In genomic region chr1:47313915-47314664, GRCh38 we compare ENCODE assay signal across 1 cellular context.
TF ChIP-seq lines count a peak whose summit lies in the region.

Gene STIL, minus strand, starts transcription at chr1:47314147. Its CDS starts 3,828 bp downstream, at chr1:47310319.

TF ChIP-seq in K562, 482 proteins besides CTCF, POLR2A, EP300 and RAD21 (continued from another document and continues in another):
- TF ChIP-seq, protein P1, sequence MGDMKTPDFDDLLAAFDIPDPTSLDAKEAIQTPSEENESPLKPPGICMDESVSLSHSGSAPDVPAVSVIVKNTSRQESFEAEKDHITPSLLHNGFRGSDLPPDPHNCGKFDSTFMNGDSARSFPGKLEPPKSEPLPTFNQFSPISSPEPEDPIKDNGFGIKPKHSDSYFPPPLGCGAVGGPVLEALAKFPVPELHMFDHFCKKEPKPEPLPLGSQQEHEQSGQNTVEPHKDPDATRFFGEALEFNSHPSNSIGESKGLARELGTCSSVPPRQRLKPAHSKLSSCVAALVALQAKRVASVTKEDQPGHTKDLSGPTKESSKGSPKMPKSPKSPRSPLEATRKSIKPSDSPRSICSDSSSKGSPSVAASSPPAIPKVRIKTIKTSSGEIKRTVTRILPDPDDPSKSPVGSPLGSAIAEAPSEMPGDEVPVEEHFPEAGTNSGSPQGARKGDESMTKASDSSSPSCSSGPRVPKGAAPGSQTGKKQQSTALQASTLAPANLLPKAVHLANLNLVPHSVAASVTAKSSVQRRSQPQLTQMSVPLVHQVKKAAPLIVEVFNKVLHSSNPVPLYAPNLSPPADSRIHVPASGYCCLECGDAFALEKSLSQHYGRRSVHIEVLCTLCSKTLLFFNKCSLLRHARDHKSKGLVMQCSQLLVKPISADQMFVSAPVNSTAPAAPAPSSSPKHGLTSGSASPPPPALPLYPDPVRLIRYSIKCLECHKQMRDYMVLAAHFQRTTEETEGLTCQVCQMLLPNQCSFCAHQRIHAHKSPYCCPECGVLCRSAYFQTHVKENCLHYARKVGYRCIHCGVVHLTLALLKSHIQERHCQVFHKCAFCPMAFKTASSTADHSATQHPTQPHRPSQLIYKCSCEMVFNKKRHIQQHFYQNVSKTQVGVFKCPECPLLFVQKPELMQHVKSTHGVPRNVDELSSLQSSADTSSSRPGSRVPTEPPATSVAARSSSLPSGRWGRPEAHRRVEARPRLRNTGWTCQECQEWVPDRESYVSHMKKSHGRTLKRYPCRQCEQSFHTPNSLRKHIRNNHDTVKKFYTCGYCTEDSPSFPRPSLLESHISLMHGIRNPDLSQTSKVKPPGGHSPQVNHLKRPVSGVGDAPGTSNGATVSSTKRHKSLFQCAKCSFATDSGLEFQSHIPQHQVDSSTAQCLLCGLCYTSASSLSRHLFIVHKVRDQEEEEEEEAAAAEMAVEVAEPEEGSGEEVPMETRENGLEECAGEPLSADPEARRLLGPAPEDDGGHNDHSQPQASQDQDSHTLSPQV (IDR thresholded peaks at IDR 0.05): no peak
- TF ChIP-seq LARP7 (IDR thresholded peaks at IDR 0.05) (no peak), ZNF282 (CRISPR knock-in tag; IDR thresholded peaks at IDR 0.05) (no peak), SREBF2 (CRISPR knock-in tag; IDR thresholded peaks at IDR 0.05) (no peak), MBD2 (IDR thresholded peaks at IDR 0.05; ENCODE audit: borderline replicate concordance, low read depth) (peak; percentile 96), ETS2 (tag; IDR thresholded peaks at IDR 0.05; ENCODE audit: borderline replicate concordance, poor library complexity, severe bottlenecking) (no peak), ATF1 (CRISPR knock-in tag; IDR thresholded peaks at IDR 0.05) (0 out of 2 replicates have a peak, but pooled peaks have one; percentile 51), ATF1 (tag; IDR thresholded peaks at IDR 0.05) (peak; percentile 98), ZNF76 (CRISPR knock-in tag; IDR thresholded peaks at IDR 0.05; ENCODE audit: borderline replicate concordance) (no peak), KAT8 (IDR thresholded peaks at IDR 0.05; ENCODE audit: low read depth) (no peak), TAF9B (IDR thresholded peaks at IDR 0.05; ENCODE audit: partially characterized antibody) (peak; percentile 79), MTA3 (IDR thresholded peaks at IDR 0.05; ENCODE audit: borderline replicate concordance) (peak; percentile 71; the same call in 1 of the 2 replicates), NFE2L1 (tag; IDR thresholded peaks at IDR 0.05; ENCODE audit: borderline replicate concordance, low read depth) (no peak), RBM39 (optimal IDR thresholded peaks at IDR 0.05; ENCODE audit: low read depth, low read length) (no peak), ELF4 (CRISPR knock-in tag; IDR thresholded peaks at IDR 0.05) (peak; percentile 51; the same call in 1 of the 2 replicates), ZNF431 (CRISPR knock-in tag; IDR thresholded peaks at IDR 0.05) (peak; percentile 57), MCM5 (IDR thresholded peaks at IDR 0.05; ENCODE audit: low read depth) (no peak), MYC (IDR thresholded peaks at IDR 0.05; ENCODE audit: low read depth, low read length) (peak; percentile 81), MYC (CRISPR knock-in tag; IDR thresholded peaks at IDR 0.05; ENCODE audit: borderline replicate concordance, low read depth) (peak; percentile 59; the same call in 1 of the 2 replicates), NELFE (IDR thresholded peaks at IDR 0.05; ENCODE audit: insufficient read depth, insufficient read length) (no peak), CBX2 (IDR thresholded peaks at IDR 0.05; ENCODE audit: insufficient read depth, low read length, poor library complexity, severe bottlenecking) (no peak), ZNF766 (CRISPR knock-in tag; conservative IDR thresholded peaks at IDR 0.05) (no peak), NFIX (CRISPR knock-in tag; IDR thresholded peaks at IDR 0.05; ENCODE audit: low read depth) (no peak), BRF1 (IDR thresholded peaks at IDR 0.05; ENCODE audit: borderline replicate concordance, extremely low read depth, insufficient read length) (no peak), NR2C2 (CRISPR knock-in tag; IDR thresholded peaks at IDR 0.05) (0 out of 2 replicates have a peak, but pooled peaks have one; percentile 7), NR2C2 (tag; IDR thresholded peaks at IDR 0.05) (peak; percentile 97), ATF4 (CRISPR knock-in tag; IDR thresholded peaks at IDR 0.05) (0 out of 2 replicates have a peak, but pooled peaks have one; percentile 25), SIN3B (IDR thresholded peaks at IDR 0.05; ENCODE audit: low read depth) (peak; percentile 89), TCF7 (IDR thresholded peaks at IDR 0.05; ENCODE audit: borderline replicate concordance) (no peak), ZNF644 (tag; IDR thresholded peaks at IDR 0.05; ENCODE audit: low read depth) (no peak), KLF16 (IDR thresholded peaks at IDR 0.05) (no peak), TAL1 (IDR thresholded peaks at IDR 0.05) (no peak), E2F8 (IDR thresholded peaks at IDR 0.05; ENCODE audit: low read depth, partially characterized antibody) (peak; percentile 92), TARDBP (IDR thresholded peaks at IDR 0.05) (no peak; the same call in 1 of the 2 replicates), HDAC3 (IDR thresholded peaks at IDR 0.05; ENCODE audit: borderline replicate concordance, partially characterized antibody) (no peak), ZNF778 (CRISPR knock-in tag; IDR thresholded peaks at IDR 0.05) (no peak), HDAC1 (IDR thresholded peaks at IDR 0.05) (peak in 1 of 2 experiments; percentile 99; a peak in 2 of 4 replicates), RBM22 (IDR thresholded peaks at IDR 0.05; ENCODE audit: low read depth, low read length, poor library complexity, severe bottlenecking) (no peak), NR2F6 (CRISPR knock-in tag; IDR thresholded peaks at IDR 0.05) (peak; percentile 72; the same call in 1 of the 2 replicates), NFE2 (IDR thresholded peaks at IDR 0.05; ENCODE audit: low read depth) (no peak), SP1 (CRISPR knock-in tag; IDR thresholded peaks at IDR 0.05) (peak; percentile 79), RCOR1 (IDR thresholded peaks at IDR 0.05; ENCODE audit: borderline replicate concordance in 1 of 2, low read depth in 2 of 2, low read length in 2 of 2) (peak in 1 of 2 experiments; percentile 50; a peak in 2 of 4 replicates), CREM (IDR thresholded peaks at IDR 0.05; ENCODE audit: low read depth) (peak; percentile 92)
- TF ChIP-seq, protein P2, sequence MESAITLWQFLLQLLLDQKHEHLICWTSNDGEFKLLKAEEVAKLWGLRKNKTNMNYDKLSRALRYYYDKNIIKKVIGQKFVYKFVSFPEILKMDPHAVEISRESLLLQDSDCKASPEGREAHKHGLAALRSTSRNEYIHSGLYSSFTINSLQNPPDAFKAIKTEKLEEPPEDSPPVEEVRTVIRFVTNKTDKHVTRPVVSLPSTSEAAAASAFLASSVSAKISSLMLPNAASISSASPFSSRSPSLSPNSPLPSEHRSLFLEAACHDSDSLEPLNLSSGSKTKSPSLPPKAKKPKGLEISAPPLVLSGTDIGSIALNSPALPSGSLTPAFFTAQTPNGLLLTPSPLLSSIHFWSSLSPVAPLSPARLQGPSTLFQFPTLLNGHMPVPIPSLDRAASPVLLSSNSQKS (CRISPR knock-in tag; IDR thresholded peaks at IDR 0.05): no peak
- TF ChIP-seq, protein P3, sequence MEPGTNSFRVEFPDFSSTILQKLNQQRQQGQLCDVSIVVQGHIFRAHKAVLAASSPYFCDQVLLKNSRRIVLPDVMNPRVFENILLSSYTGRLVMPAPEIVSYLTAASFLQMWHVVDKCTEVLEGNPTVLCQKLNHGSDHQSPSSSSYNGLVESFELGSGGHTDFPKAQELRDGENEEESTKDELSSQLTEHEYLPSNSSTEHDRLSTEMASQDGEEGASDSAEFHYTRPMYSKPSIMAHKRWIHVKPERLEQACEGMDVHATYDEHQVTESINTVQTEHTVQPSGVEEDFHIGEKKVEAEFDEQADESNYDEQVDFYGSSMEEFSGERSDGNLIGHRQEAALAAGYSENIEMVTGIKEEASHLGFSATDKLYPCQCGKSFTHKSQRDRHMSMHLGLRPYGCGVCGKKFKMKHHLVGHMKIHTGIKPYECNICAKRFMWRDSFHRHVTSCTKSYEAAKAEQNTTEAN (CRISPR knock-in tag; IDR thresholded peaks at IDR 0.05): no peak
- TF ChIP-seq, protein P4, sequence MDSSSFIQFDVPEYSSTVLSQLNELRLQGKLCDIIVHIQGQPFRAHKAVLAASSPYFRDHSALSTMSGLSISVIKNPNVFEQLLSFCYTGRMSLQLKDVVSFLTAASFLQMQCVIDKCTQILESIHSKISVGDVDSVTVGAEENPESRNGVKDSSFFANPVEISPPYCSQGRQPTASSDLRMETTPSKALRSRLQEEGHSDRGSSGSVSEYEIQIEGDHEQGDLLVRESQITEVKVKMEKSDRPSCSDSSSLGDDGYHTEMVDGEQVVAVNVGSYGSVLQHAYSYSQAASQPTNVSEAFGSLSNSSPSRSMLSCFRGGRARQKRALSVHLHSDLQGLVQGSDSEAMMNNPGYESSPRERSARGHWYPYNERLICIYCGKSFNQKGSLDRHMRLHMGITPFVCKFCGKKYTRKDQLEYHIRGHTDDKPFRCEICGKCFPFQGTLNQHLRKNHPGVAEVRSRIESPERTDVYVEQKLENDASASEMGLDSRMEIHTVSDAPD (CRISPR knock-in tag; IDR thresholded peaks at IDR 0.05): no peak
- TF ChIP-seq, protein P5, sequence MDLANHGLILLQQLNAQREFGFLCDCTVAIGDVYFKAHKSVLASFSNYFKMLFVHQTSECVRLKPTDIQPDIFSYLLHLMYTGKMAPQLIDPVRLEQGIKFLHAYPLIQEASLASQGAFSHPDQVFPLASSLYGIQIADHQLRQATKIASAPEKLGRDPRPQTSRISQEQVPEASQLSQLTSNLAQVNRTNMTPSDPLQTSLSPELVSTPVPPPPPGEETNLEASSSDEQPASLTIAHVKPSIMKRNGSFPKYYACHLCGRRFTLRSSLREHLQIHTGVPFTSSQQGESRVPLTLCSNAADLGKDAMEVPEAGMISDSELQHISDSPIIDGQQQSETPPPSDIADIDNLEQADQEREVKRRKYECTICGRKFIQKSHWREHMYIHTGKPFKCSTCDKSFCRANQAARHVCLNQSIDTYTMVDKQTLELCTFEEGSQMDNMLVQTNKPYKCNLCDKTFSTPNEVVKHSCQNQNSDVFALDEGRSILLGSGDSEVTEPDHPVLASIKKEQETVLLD (IDR thresholded peaks at IDR 0.05): peak; percentile 54; the same call in 1 of the 2 replicates
- TF ChIP-seq, protein P6, sequence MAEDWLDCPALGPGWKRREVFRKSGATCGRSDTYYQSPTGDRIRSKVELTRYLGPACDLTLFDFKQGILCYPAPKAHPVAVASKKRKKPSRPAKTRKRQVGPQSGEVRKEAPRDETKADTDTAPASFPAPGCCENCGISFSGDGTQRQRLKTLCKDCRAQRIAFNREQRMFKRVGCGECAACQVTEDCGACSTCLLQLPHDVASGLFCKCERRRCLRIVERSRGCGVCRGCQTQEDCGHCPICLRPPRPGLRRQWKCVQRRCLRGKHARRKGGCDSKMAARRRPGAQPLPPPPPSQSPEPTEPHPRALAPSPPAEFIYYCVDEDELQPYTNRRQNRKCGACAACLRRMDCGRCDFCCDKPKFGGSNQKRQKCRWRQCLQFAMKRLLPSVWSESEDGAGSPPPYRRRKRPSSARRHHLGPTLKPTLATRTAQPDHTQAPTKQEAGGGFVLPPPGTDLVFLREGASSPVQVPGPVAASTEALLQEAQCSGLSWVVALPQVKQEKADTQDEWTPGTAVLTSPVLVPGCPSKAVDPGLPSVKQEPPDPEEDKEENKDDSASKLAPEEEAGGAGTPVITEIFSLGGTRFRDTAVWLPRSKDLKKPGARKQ (CRISPR knock-in tag; IDR thresholded peaks at IDR 0.05): no peak
- TF ChIP-seq, protein P7, sequence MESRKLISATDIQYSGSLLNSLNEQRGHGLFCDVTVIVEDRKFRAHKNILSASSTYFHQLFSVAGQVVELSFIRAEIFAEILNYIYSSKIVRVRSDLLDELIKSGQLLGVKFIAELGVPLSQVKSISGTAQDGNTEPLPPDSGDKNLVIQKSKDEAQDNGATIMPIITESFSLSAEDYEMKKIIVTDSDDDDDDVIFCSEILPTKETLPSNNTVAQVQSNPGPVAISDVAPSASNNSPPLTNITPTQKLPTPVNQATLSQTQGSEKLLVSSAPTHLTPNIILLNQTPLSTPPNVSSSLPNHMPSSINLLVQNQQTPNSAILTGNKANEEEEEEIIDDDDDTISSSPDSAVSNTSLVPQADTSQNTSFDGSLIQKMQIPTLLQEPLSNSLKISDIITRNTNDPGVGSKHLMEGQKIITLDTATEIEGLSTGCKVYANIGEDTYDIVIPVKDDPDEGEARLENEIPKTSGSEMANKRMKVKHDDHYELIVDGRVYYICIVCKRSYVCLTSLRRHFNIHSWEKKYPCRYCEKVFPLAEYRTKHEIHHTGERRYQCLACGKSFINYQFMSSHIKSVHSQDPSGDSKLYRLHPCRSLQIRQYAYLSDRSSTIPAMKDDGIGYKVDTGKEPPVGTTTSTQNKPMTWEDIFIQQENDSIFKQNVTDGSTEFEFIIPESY (CRISPR knock-in tag; IDR thresholded peaks at IDR 0.05): no peak
